Comparison of ENCODE assay signal across 11 cellular contexts in genomic region chr7:85749715-85750453, GRCh38.
DNase-seq lines count a peak whose midpoint lies in the region; ATAC-seq, FAIRE-seq and TF ChIP-seq lines count a peak whose summit lies in the region.
"Had no signal": no experiment of that assay in that cellular context is flagged by ENCODE, and none has a peak within 500 bp of the region (broad histone marks: within the 10 kb centered on the region; RNA-seq: fewer than 3 reads in every experiment).

No MANE protein-coding gene starts in this region.

- H3K27me3 ChIP-seq in HepG2 (ENCODE audit: control insufficient read depth in 1 of 2, insufficient read depth in 2 of 2, low read length in 2 of 2): no peaks in the 10 kb centered on the region

- H3K36me3 ChIP-seq in HepG2 (replicated peaks in 1 of 2; ENCODE audit: control insufficient read depth in 1 of 2, insufficient read depth in 2 of 2, low read length in 2 of 2): no peaks in the 10 kb centered on the region

- no peak for TF ChIP-seq RAD21 in HepG2 (CRISPR knock-in tag; IDR thresholded peaks at IDR 0.05)

- TF ChIP-seq EP300 in HepG2 (IDR thresholded peaks at IDR 0.05; ENCODE audit: low read depth in 2 of 2, low read length in 2 of 2): no peak
- no peak for TF ChIP-seq EP300 in HepG2 (CRISPR knock-in tag; IDR thresholded peaks at IDR 0.05; ENCODE audit: borderline replicate concordance)

- peaks cover 10% of the 10 kb centered on the region for H3K4me1 Mint-ChIP-seq in chondrocyte (ENCODE audit: low read depth)
- H3K4me1 Mint-ChIP-seq: mesothelial cell of epicardium had no signal

- H3K9me3 Mint-ChIP-seq in chondrocyte (ENCODE audit: low read depth): peaks cover 26% of the 10 kb centered on the region

- FAIRE-seq in HepG2 (lab: Jason Lieb, UNC): no peak
- no peak for FAIRE-seq in GM12892 (lab: Jason Lieb, UNC)

- H3K27ac ChIP-seq in HepG2 (ENCODE audit: extremely low read length, insufficient read depth, low read length): no peak overlapping the region
- H3K27ac ChIP-seq: skin epidermis had no signal

- H3K4me3 Mint-ChIP-seq in chondrocyte (ENCODE audit: unreplicated experiment): no peak overlapping the region
- H3K4me3 Mint-ChIP-seq: mesothelial cell of epicardium; stimulated activated naive CD8-positive, alpha-beta T cell treated with anti-CD3 and anti-CD28 coated beads, Interleukin-15, Interleukin-2, amounts not matched to agents 100 ng/mL and 50 ng/mL, for 24 hours had no signal

- no peak overlapping the region for H2AFZ ChIP-seq in HepG2 (ENCODE audit: low read length)

- peaks cover 14% of the 10 kb centered on the region for H3K9me3 ChIP-seq in HepG2 (ENCODE audit: low read length)

- no peak overlapping the region for H3K4me2 ChIP-seq in HepG2 (ENCODE audit: low read depth, low read length)

- no peak overlapping the region for H3K9ac ChIP-seq in HepG2 (ENCODE audit: insufficient read depth, low read depth, low read length)

- intact Hi-C loops in HepG2 (cut with micrococcal nuclease; ENCODE audit: unreplicated experiment): loop anchor here (1.0 to 10.0 kb wide), 4 partner anchors 101 to 719 kb away; no protein-coding TSS in a partner anchor

- POLR2A ChIA-PET in HepG2 (lab: Yijun Ruan, JAX): no interaction called here

- H3K27ac Mint-ChIP-seq in chondrocyte (ENCODE audit: unreplicated experiment): no peak overlapping the region
- H3K27ac Mint-ChIP-seq: mesothelial cell of epicardium; stimulated activated naive CD8-positive, alpha-beta T cell treated with anti-CD3 and anti-CD28 coated beads, Interleukin-15, Interleukin-2, amounts not matched to agents 100 ng/mL and 50 ng/mL, for 24 hours had no signal

- CTCF ChIA-PET in HepG2 (lab: Yijun Ruan, JAX; ENCODE audit: low intra/inter-chr PET ratio, low total read pairs): interaction anchor here (1.0 to 2.3 kb wide), 2 partner anchors 708 to 719 kb away, joined by 3 to 17 read pairs; no protein-coding TSS in a partner anchor

- H3K36me3 Mint-ChIP-seq in chondrocyte (ENCODE audit: low read depth): peaks cover 14% of the 10 kb centered on the region

- 7% methylated on average over 8 of the region's 13 CpGs for WGBS in HepG2 (ENCODE audit: low lambda C conversion rate)

- BruUV-seq in HepG2 (replicated peaks; lab: Mats Ljungman, UMichigan): no TSS peak

- no peak for TF ChIP-seq CTCF in NB4 (IDR thresholded peaks at IDR 0.05; ENCODE audit: low read depth, low read length)
- no peak for TF ChIP-seq CTCF in HepG2 (CRISPR knock-in tag; IDR thresholded peaks at IDR 0.05)
- no peak for TF ChIP-seq CTCF in chondrocyte (IDR thresholded peaks at IDR 0.05)

- H3K27me3 Mint-ChIP-seq in chondrocyte (ENCODE audit: low read depth): no peaks in the 10 kb centered on the region
- H3K27me3 Mint-ChIP-seq: stimulated activated naive CD8-positive, alpha-beta T cell treated with anti-CD3 and anti-CD28 coated beads, Interleukin-15, Interleukin-2, amounts not matched to agents 100 ng/mL and 50 ng/mL, for 24 hours had no signal

- no peak for TF ChIP-seq POLR2A in NB4 (IDR thresholded peaks at IDR 0.05; ENCODE audit: extremely low read depth, insufficient read length)
- no peak for TF ChIP-seq POLR2A in HepG2 (IDR thresholded peaks at IDR 0.05; ENCODE audit: insufficient read depth in 1 of 2, low read depth in 2 of 2, low read length in 2 of 2)
- no peak for TF ChIP-seq POLR2A in GM12892 (IDR thresholded peaks at IDR 0.05; ENCODE audit: low read depth, low read length)

- in situ Hi-C loops in HepG2 (cut with HindIII; ENCODE audit: extremely low pct_ligation_motif_present, low pct_unique_long_range_greater_than_20kb): loop anchor here (10.0 kb wide), 1 partner anchor 715 kb away; no protein-coding TSS in a partner anchor

- H3K4me3 ChIP-seq in NB4 (ENCODE audit: low read depth, low read length) (no peak overlapping the region), HepG2 (replicated peaks in 1 of 3; ENCODE audit: insufficient read depth in 1 of 3, low read depth in 2 of 3, low read length in 3 of 3) (no peak overlapping the region)
- H3K4me3 ChIP-seq: skin epidermis had no signal

- H4K20me1 ChIP-seq in HepG2 (ENCODE audit: insufficient read depth, low read length): no peaks in the 10 kb centered on the region

- H3K79me2 ChIP-seq in HepG2 (ENCODE audit: insufficient read depth, low read length): no peaks in the 10 kb centered on the region

- no peaks in the 10 kb centered on the region for H3K4me1 ChIP-seq in HepG2 (ENCODE audit: insufficient read depth, low read length)

- ATAC-seq in GM18909 (IDR thresholded peaks at IDR 0.05; ENCODE audit: poor library complexity, unreplicated experiment) (peak; percentile 40), HG02759 (IDR thresholded peaks at IDR 0.05; ENCODE audit: unreplicated experiment) (peak; percentile 45), HepG2 (peak; percentile 76)

- peak; percentile 15 for DNase-seq in NB4 (ENCODE audit: low read depth)
- DNase-seq in HepG2 (ENCODE audit: low spot score): no peak
- no peak for DNase-seq in NCI-H345 treated with DMSO at 0.1 percent for 48 hours (lab: John Stamatoyannopoulos, UW; ENCODE audit: unreplicated experiment)
- DNase-seq in chondrocyte (ENCODE audit: low spot score): no peak
- no peak for DNase-seq in GM12892 (ENCODE audit: insufficient read length)
- DNase-seq in H4 (ENCODE audit: low spot score): no peak

TF ChIP-seq in HepG2, 621 proteins besides CTCF, POLR2A, EP300 and RAD21 (continues in another document):
- TF ChIP-seq FOSL1 (CRISPR knock-in tag; IDR thresholded peaks at IDR 0.05; ENCODE audit: borderline replicate concordance) (no peak), HOMEZ (CRISPR knock-in tag; IDR thresholded peaks at IDR 0.05; ENCODE audit: low read depth) (no peak), NRL (CRISPR knock-in tag; IDR thresholded peaks at IDR 0.05; ENCODE audit: borderline replicate concordance) (no peak), KAT2B (IDR thresholded peaks at IDR 0.05; ENCODE audit: borderline replicate concordance, low read depth, low read length) (no peak), EEA1 (CRISPR knock-in tag; IDR thresholded peaks at IDR 0.05; ENCODE audit: borderline replicate concordance) (no peak), ATRX (CRISPR knock-in tag; IDR thresholded peaks at IDR 0.05; ENCODE audit: borderline replicate concordance) (no peak), ZNF510 (CRISPR knock-in tag; IDR thresholded peaks at IDR 0.05; ENCODE audit: low read depth) (no peak), ATF4 (CRISPR knock-in tag; IDR thresholded peaks at IDR 0.05) (no peak), ZNF552 (CRISPR knock-in tag; IDR thresholded peaks at IDR 0.05; ENCODE audit: borderline replicate concordance) (no peak), DMTF1 (CRISPR knock-in tag; IDR thresholded peaks at IDR 0.05) (no peak), HNRNPH1 (optimal IDR thresholded peaks at IDR 0.05; ENCODE audit: low read depth, low read length) (no peak), KAT7 (CRISPR knock-in tag; IDR thresholded peaks at IDR 0.05; ENCODE audit: borderline replicate concordance) (no peak), LCORL (IDR thresholded peaks at IDR 0.05) (no peak), LCORL (CRISPR knock-in tag; IDR thresholded peaks at IDR 0.05) (no peak), ATF1 (CRISPR knock-in tag; IDR thresholded peaks at IDR 0.05) (no peak), TBX2 (CRISPR knock-in tag; IDR thresholded peaks at IDR 0.05; ENCODE audit: borderline replicate concordance) (no peak), ZNF333 (CRISPR knock-in tag; IDR thresholded peaks at IDR 0.05; ENCODE audit: borderline replicate concordance) (no peak), ZNF724P (CRISPR knock-in tag; IDR thresholded peaks at IDR 0.05; ENCODE audit: borderline replicate concordance) (no peak)
